In genomic region chr1:155989242-155989991, GRCh38 we compare ENCODE assay signal across 8 cellular contexts. TPM values are rescaled to one million over a fixed set of nuclear protein-coding genes. Genes with fewer than 3 reads are reported as not detected.
A peak's percentile ranks its signal among the peaks of the same experiment; 100 is the strongest.
DNase-seq lines count a peak whose midpoint lies in the region; ATAC-seq and TF ChIP-seq lines count a peak whose summit lies in the region.

No MANE protein-coding gene starts in this region.

- no peaks in the 10 kb centered on the region for H3K27me3 ChIP-seq in suprapubic skin

- 8% methylated on average over 2 of the region's 9 CpGs for WGBS in suprapubic skin

- ATAC-seq in omental fat pad (ENCODE audit: low FRiP score) = peak; percentile 93

- DNase-seq in NK-92 treated with Interleukin-12 subunit alpha and Interleukin-12 subunit beta, amount 100 ng/mL, for 24 hours (lab: John Stamatoyannopoulos, UW) = peak; percentile 43
- no peak for DNase-seq in NK-92 (lab: John Stamatoyannopoulos, UW; ENCODE audit: unreplicated experiment)
- DNase-seq in KG1 (lab: John Stamatoyannopoulos, UW) = peak; percentile 46
- peak; percentile 73 for DNase-seq in SHP77 treated with DMSO at 0.1 percent for 48 hours (lab: John Stamatoyannopoulos, UW)
- DNase-seq in activated gamma-delta T cell treated with anti-CD3 and anti-CD28 coated beads, Interleukin-2, amount 50 U/mL, for 16 hours (ENCODE audit: low read depth) = peak; percentile 66
- DNase-seq in germinal center (ENCODE audit: low spot score) = peak; percentile 77
- peak; percentile 48 for DNase-seq in omental fat pad (ENCODE audit: low spot score)
- peak in 1 of 2 donors; percentile 85 for DNase-seq in suprapubic skin (ENCODE audit: low spot score in 2 of 2)

- TF ChIP-seq EP300 in suprapubic skin (IDR thresholded peaks at IDR 0.05) = no peak

- no peaks in the 10 kb centered on the region for H3K36me3 ChIP-seq in suprapubic skin

- peak in 2 of 3 donors; percentile 62 to 96 for TF ChIP-seq CTCF in omental fat pad (IDR thresholded peaks at IDR 0.05)
- TF ChIP-seq CTCF in suprapubic skin (IDR thresholded peaks at IDR 0.05) = peak; percentile 96 to 97

- peaks cover 12% of the 10 kb centered on the region for H3K4me1 ChIP-seq in suprapubic skin

- no peak overlapping the region for H3K27ac ChIP-seq in suprapubic skin

- H3K9me3 ChIP-seq in suprapubic skin = no peaks in the 10 kb centered on the region

- peak overlapping the region; percentile 38 for H3K4me3 ChIP-seq in suprapubic skin

- no peak for TF ChIP-seq POLR2A in suprapubic skin (IDR thresholded peaks at IDR 0.05)

RNA-seq across cellular contexts. Expression of gene ARHGEF2, which starts 11.1 kb away (rescaled TPM):
- total RNA-seq in omental fat pad (100 to 1,000 TPM in 2 of 4 donors, 10 to 100 TPM in 2; 89.5 to 151 (median 98.6) TPM), suprapubic skin (10 to 100 TPM; 13.7 to 42.1 (median 20.6) TPM)

RNA-seq across cellular contexts. Expression of gene SSR2, which starts 31.3 kb away (rescaled TPM):
- total RNA-seq in omental fat pad (100 to 1,000 TPM; 197 to 397 (median 308) TPM), suprapubic skin (100 to 1,000 TPM; 160 to 278 (median 240) TPM)

RNA-seq across cellular contexts. Expression of gene RXFP4, which starts 48.0 kb away (rescaled TPM):
- total RNA-seq in omental fat pad = not detected
- not detected for total RNA-seq in suprapubic skin

RNA-seq across cellular contexts. Expression of gene KHDC4, which starts 55.2 kb away (rescaled TPM):
- total RNA-seq in omental fat pad = 10 to 100 TPM; 28.8 to 54.2 (median 42.7) TPM
- 100 to 1,000 TPM in 1 of 4 donors, 10 to 100 TPM in 3; 33.6 to 116 (median 50.3) TPM for total RNA-seq in suprapubic skin
